20 cellular contexts compared by ENCODE assay signal in the genomic region with DNA sequence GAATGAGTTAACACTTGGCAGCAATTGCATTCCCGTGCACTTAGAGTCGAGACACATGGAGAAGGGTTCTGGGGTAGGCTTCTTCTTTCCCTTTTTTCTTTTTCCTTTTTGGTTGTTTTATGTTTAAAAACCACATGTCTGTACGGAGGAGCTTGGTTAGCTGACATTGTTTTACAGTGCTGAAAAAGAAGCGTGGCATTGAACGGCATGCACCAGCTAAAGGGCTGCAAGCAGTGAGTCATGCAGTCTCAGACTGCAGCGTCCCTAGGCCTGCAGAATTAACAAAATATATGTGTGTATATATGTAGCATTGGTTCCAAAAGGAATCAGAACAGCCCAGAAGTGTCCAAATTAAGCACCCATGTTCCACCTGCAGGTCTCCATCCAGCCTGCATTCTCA.
"Had no signal": no experiment of that assay in that cellular context is flagged by ENCODE, and none has a peak within 500 bp of the region (broad histone marks: within the 10 kb centered on the region; RNA-seq: fewer than 3 reads in every experiment).

No MANE protein-coding gene starts in this region.

- H3K9me3 Mint-ChIP-seq: dendritic cell treated with granulocyte-macrophage colony-stimulating factor and Interleukin-4, amounts not matched to agents 40 ng/mL and 50 ng/mL, for 4 days; memory B cell; mesothelial cell of epicardium; natural killer cell; stimulated activated memory B cell treated with anti-CD40 and anti-IgM and Interleukin-4, amounts not matched to agents 10 μg/mL and 1 μg/mL and 100 μg/mL, for 72 hours; stimulated activated naive CD8-positive, alpha-beta T cell treated with anti-CD3 and anti-CD28 coated beads, Interleukin-15, Interleukin-2, amounts not matched to agents 100 ng/mL and 50 ng/mL, for 24 hours had no signal

- H3K27ac Mint-ChIP-seq: dendritic cell treated with granulocyte-macrophage colony-stimulating factor and Interleukin-4, amounts not matched to agents 40 ng/mL and 50 ng/mL, for 4 days; memory B cell; mesothelial cell of epicardium; natural killer cell; stimulated activated memory B cell treated with anti-CD40 and anti-IgM and Interleukin-4, amounts not matched to agents 10 μg/mL and 1 μg/mL and 100 μg/mL, for 72 hours; stimulated activated naive CD8-positive, alpha-beta T cell treated with anti-CD3 and anti-CD28 coated beads, Interleukin-15, Interleukin-2, amounts not matched to agents 100 ng/mL and 50 ng/mL, for 24 hours had no signal

- H3K27me3 ChIP-seq: foreskin keratinocyte, hepatocyte, spleen, transverse colon had no signal

- H2AFZ ChIP-seq: hepatocyte had no signal

- H3K4me1 ChIP-seq: foreskin keratinocyte, left ventricle myocardium inferior had no signal

- H3K27ac ChIP-seq: foreskin keratinocyte, hepatocyte, left ventricle myocardium inferior, lower lobe of right lung, transverse colon had no signal

- H3K79me2 ChIP-seq: hepatocyte had no signal

- H3K4me2 ChIP-seq: hepatocyte had no signal

- H3K4me3 ChIP-seq: hepatocyte, left ventricle myocardium inferior, lower lobe of right lung, spleen, transverse colon had no signal

- H3K4me1 Mint-ChIP-seq: memory B cell; natural killer cell; stimulated activated memory B cell treated with anti-CD40 and anti-IgM and Interleukin-4, amounts not matched to agents 10 μg/mL and 1 μg/mL and 100 μg/mL, for 72 hours had no signal

- DNase-seq: erythroblast; foreskin keratinocyte; head of caudate nucleus; kidney; left cardiac atrium; left ventricle myocardium inferior; lower lobe of right lung; natural killer cell; spleen; stimulated activated CD4-positive, alpha-beta T cell treated with anti-CD3 and anti-CD28 coated beads, Interleukin-15, amount 100 ng/mL, for 24 hours; stimulated activated CD4-positive, alpha-beta T cell treated with anti-CD3 and anti-CD28 coated beads, Interleukin-1b, Interleukin-23, amount 100 ng/mL, for 48 hours; stimulated activated CD4-positive, alpha-beta T cell treated with anti-CD3 and anti-CD28 coated beads, Interleukin-4, amount 100 ng/mL, for 24 hours; transverse colon had no signal

- H3K27me3 Mint-ChIP-seq: stimulated activated naive CD8-positive, alpha-beta T cell treated with anti-CD3 and anti-CD28 coated beads, Interleukin-15, Interleukin-2, amounts not matched to agents 100 ng/mL and 50 ng/mL, for 24 hours had no signal

- FAIRE-seq: colon, kidney had no signal

- H3K4me3 Mint-ChIP-seq: dendritic cell treated with granulocyte-macrophage colony-stimulating factor and Interleukin-4, amounts not matched to agents 40 ng/mL and 50 ng/mL, for 4 days; memory B cell; mesothelial cell of epicardium; natural killer cell; stimulated activated memory B cell treated with anti-CD40 and anti-IgM and Interleukin-4, amounts not matched to agents 10 μg/mL and 1 μg/mL and 100 μg/mL, for 72 hours; stimulated activated naive CD8-positive, alpha-beta T cell treated with anti-CD3 and anti-CD28 coated beads, Interleukin-15, Interleukin-2, amounts not matched to agents 100 ng/mL and 50 ng/mL, for 24 hours had no signal

- H3K36me3 Mint-ChIP-seq: memory B cell; natural killer cell; stimulated activated memory B cell treated with anti-CD40 and anti-IgM and Interleukin-4, amounts not matched to agents 10 μg/mL and 1 μg/mL and 100 μg/mL, for 72 hours had no signal

- H3K9me3 ChIP-seq: left ventricle myocardium inferior, lower lobe of right lung, spleen, transverse colon had no signal
